ENCODE assay signal across 1 cellular context in the genomic region with DNA sequence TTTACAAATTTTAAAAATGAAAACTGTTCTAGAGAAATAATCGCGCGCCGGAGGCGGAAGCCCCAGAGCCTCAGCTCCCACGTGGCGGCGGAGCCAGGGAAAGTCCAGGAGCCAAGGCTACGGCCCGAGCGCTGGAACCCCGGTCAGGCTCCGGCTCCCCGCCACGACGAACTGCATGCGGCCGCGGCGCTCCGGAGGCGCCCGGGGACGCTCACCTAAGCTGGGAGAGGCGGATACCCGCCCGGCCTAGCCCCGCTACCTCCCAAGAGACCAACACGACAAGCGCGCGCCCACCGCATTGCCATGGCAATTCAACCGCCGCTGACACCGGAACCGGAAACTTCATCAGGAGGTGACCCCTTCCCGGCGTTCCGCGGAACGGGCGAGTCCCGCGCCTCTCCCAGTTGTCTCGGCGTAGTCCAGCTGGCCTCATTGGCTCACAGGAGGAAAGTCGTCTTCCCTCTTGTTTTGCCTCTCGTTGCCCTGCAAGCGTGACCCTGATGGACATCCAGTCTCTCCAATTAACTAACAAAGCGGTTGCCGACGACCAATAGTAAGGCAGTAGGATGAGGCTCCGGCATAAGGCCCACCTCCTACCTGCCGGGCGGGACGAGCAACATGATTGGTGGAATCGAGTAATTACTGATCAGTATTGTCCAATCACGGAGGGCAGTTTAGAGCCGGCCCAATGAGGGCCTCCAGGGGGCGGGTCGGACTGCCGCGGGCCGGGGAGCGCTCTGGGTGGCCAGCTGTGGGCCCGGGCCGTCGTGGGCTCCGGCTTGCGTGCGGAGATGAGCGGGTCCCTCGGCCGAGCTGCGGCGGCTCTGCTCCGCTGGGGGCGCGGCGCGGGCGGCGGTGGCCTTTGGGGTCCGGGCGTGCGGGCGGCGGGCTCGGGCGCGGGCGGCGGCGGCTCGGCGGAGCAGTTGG.
TF ChIP-seq lines count a peak whose summit lies in the region.

A gene (plus strand): TSS at position 752 of the 927 bp plus-strand sequence. CDS start 40 bp downstream, at position 792.

TF ChIP-seq in GM12878, 131 proteins besides CTCF, POLR2A, EP300 and RAD21 (continued from another document and continues in another):
- TF ChIP-seq CREB1 (IDR thresholded peaks at IDR 0.05; ENCODE audit: low read depth) (peak; percentile 90), SUPT20H (IDR thresholded peaks at IDR 0.05; ENCODE audit: borderline replicate concordance, control insufficient read depth, low read depth, low read length) (no peak), CEBPB (IDR thresholded peaks at IDR 0.05; ENCODE audit: borderline replicate concordance in 1 of 2, low read depth in 2 of 2, low read length in 2 of 2) (no peak), MXI1 (IDR thresholded peaks at IDR 0.05; ENCODE audit: low read depth, low read length) (peak; percentile 97), RAD51 (IDR thresholded peaks at IDR 0.05) (no peak), SMARCA5 (IDR thresholded peaks at IDR 0.05) (no peak), POU2F2 (IDR thresholded peaks at IDR 0.05; ENCODE audit: borderline replicate concordance, low read depth, low read length) (peak; percentile 61; the same call in 2 of the 3 replicates), NBN (IDR thresholded peaks at IDR 0.05) (peak; percentile 66; the same call in 1 of the 2 replicates), MYB (IDR thresholded peaks at IDR 0.05; ENCODE audit: borderline replicate concordance, low read depth, low read length) (peak; percentile 93), SREBF1 (IDR thresholded peaks at IDR 0.05; ENCODE audit: low read length) (peak; percentile 72), TARDBP (IDR thresholded peaks at IDR 0.05; ENCODE audit: borderline replicate concordance) (no peak), RFX5 (IDR thresholded peaks at IDR 0.05; ENCODE audit: low read depth, low read length) (peak; percentile 82; the same call in 1 of the 2 replicates), CBX3 (IDR thresholded peaks at IDR 0.05; ENCODE audit: borderline replicate concordance, low read depth) (no peak), STAT3 (IDR thresholded peaks at IDR 0.05; ENCODE audit: low read depth, low read length) (no peak), NFIC (IDR thresholded peaks at IDR 0.05; ENCODE audit: low read depth, low read length) (no peak), ZZZ3 (IDR thresholded peaks at IDR 0.05; ENCODE audit: control insufficient read depth, insufficient read length, low read depth) (no peak), ZNF217 (IDR thresholded peaks at IDR 0.05) (no peak; the same call in 1 of the 2 replicates), MTA2 (IDR thresholded peaks at IDR 0.05; ENCODE audit: low read depth) (peak; percentile 86), TCF7 (IDR thresholded peaks at IDR 0.05; ENCODE audit: borderline replicate concordance) (no peak), CBFB (IDR thresholded peaks at IDR 0.05; ENCODE audit: low read depth) (peak; percentile 90), ZNF207 (IDR thresholded peaks at IDR 0.05; ENCODE audit: borderline replicate concordance) (no peak), KAT2A (conservative IDR thresholded peaks at IDR 0.05; ENCODE audit: control insufficient read depth, low read depth, low read length) (no peak), ETV6 (conservative IDR thresholded peaks at IDR 0.05 in 1 of 2, IDR thresholded peaks at IDR 0.05 in 1 of 2; ENCODE audit: borderline replicate concordance in 1 of 2, low read depth in 1 of 2) (no peak), RBBP5 (conservative IDR thresholded peaks at IDR 0.05) (no peak), TCF12 (IDR thresholded peaks at IDR 0.05; ENCODE audit: low read depth, low read length) (peak; percentile 65; the same call in 1 of the 2 replicates), MEF2A (IDR thresholded peaks at IDR 0.05; ENCODE audit: insufficient read depth, low read depth, low read length) (no peak), CREM (IDR thresholded peaks at IDR 0.05; ENCODE audit: low read depth) (peak; percentile 80), HDAC6 (IDR thresholded peaks at IDR 0.05; ENCODE audit: unreplicated experiment) (no peak), IKZF1 (conservative IDR thresholded peaks at IDR 0.05) (peak; percentile 91)
- TF ChIP-seq, protein P1, sequence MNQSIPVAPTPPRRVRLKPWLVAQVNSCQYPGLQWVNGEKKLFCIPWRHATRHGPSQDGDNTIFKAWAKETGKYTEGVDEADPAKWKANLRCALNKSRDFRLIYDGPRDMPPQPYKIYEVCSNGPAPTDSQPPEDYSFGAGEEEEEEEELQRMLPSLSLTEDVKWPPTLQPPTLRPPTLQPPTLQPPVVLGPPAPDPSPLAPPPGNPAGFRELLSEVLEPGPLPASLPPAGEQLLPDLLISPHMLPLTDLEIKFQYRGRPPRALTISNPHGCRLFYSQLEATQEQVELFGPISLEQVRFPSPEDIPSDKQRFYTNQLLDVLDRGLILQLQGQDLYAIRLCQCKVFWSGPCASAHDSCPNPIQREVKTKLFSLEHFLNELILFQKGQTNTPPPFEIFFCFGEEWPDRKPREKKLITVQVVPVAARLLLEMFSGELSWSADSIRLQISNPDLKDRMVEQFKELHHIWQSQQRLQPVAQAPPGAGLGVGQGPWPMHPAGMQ (IDR thresholded peaks at IDR 0.05; ENCODE audit: borderline replicate concordance), result no peak
- TF ChIP-seq, protein P2, sequence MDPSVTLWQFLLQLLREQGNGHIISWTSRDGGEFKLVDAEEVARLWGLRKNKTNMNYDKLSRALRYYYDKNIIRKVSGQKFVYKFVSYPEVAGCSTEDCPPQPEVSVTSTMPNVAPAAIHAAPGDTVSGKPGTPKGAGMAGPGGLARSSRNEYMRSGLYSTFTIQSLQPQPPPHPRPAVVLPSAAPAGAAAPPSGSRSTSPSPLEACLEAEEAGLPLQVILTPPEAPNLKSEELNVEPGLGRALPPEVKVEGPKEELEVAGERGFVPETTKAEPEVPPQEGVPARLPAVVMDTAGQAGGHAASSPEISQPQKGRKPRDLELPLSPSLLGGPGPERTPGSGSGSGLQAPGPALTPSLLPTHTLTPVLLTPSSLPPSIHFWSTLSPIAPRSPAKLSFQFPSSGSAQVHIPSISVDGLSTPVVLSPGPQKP (IDR thresholded peaks at IDR 0.05; ENCODE audit: low read depth, low read length), result peak; percentile 80; the same call in 1 of the 2 replicates
- TF ChIP-seq, protein P3, sequence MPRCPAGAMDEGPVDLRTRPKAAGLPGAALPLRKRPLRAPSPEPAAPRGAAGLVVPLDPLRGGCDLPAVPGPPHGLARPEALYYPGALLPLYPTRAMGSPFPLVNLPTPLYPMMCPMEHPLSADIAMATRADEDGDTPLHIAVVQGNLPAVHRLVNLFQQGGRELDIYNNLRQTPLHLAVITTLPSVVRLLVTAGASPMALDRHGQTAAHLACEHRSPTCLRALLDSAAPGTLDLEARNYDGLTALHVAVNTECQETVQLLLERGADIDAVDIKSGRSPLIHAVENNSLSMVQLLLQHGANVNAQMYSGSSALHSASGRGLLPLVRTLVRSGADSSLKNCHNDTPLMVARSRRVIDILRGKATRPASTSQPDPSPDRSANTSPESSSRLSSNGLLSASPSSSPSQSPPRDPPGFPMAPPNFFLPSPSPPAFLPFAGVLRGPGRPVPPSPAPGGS (IDR thresholded peaks at IDR 0.05; ENCODE audit: borderline replicate concordance, insufficient read depth, low read depth, low read length, poor library complexity, severe bottlenecking), result no peak
- TF ChIP-seq, protein P4, sequence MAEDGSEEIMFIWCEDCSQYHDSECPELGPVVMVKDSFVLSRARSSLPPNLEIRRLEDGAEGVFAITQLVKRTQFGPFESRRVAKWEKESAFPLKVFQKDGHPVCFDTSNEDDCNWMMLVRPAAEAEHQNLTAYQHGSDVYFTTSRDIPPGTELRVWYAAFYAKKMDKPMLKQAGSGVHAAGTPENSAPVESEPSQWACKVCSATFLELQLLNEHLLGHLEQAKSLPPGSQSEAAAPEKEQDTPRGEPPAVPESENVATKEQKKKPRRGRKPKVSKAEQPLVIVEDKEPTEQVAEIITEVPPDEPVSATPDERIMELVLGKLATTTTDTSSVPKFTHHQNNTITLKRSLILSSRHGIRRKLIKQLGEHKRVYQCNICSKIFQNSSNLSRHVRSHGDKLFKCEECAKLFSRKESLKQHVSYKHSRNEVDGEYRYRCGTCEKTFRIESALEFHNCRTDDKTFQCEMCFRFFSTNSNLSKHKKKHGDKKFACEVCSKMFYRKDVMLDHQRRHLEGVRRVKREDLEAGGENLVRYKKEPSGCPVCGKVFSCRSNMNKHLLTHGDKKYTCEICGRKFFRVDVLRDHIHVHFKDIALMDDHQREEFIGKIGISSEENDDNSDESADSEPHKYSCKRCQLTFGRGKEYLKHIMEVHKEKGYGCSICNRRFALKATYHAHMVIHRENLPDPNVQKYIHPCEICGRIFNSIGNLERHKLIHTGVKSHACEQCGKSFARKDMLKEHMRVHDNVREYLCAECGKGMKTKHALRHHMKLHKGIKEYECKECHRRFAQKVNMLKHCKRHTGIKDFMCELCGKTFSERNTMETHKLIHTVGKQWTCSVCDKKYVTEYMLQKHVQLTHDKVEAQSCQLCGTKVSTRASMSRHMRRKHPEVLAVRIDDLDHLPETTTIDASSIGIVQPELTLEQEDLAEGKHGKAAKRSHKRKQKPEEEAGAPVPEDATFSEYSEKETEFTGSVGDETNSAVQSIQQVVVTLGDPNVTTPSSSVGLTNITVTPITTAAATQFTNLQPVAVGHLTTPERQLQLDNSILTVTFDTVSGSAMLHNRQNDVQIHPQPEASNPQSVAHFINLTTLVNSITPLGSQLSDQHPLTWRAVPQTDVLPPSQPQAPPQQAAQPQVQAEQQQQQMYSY (CRISPR knock-in tag; IDR thresholded peaks at IDR 0.05), result no peak
- TF ChIP-seq, protein P5, sequence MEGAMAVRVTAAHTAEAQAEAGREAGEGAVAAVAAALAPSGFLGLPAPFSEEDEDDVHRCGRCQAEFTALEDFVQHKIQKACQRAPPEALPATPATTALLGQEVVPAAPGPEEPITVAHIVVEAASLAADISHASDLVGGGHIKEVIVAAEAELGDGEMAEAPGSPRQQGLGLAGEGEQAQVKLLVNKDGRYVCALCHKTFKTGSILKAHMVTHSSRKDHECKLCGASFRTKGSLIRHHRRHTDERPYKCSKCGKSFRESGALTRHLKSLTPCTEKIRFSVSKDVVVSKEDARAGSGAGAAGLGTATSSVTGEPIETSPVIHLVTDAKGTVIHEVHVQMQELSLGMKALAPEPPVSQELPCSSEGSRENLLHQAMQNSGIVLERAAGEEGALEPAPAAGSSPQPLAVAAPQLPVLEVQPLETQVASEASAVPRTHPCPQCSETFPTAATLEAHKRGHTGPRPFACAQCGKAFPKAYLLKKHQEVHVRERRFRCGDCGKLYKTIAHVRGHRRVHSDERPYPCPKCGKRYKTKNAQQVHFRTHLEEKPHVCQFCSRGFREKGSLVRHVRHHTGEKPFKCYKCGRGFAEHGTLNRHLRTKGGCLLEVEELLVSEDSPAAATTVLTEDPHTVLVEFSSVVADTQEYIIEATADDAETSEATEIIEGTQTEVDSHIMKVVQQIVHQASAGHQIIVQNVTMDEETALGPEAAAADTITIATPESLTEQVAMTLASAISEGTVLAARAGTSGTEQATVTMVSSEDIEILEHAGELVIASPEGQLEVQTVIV (IDR thresholded peaks at IDR 0.05; ENCODE audit: borderline replicate concordance, partially characterized antibody), result peak; percentile 14
- TF ChIP-seq, protein P6, sequence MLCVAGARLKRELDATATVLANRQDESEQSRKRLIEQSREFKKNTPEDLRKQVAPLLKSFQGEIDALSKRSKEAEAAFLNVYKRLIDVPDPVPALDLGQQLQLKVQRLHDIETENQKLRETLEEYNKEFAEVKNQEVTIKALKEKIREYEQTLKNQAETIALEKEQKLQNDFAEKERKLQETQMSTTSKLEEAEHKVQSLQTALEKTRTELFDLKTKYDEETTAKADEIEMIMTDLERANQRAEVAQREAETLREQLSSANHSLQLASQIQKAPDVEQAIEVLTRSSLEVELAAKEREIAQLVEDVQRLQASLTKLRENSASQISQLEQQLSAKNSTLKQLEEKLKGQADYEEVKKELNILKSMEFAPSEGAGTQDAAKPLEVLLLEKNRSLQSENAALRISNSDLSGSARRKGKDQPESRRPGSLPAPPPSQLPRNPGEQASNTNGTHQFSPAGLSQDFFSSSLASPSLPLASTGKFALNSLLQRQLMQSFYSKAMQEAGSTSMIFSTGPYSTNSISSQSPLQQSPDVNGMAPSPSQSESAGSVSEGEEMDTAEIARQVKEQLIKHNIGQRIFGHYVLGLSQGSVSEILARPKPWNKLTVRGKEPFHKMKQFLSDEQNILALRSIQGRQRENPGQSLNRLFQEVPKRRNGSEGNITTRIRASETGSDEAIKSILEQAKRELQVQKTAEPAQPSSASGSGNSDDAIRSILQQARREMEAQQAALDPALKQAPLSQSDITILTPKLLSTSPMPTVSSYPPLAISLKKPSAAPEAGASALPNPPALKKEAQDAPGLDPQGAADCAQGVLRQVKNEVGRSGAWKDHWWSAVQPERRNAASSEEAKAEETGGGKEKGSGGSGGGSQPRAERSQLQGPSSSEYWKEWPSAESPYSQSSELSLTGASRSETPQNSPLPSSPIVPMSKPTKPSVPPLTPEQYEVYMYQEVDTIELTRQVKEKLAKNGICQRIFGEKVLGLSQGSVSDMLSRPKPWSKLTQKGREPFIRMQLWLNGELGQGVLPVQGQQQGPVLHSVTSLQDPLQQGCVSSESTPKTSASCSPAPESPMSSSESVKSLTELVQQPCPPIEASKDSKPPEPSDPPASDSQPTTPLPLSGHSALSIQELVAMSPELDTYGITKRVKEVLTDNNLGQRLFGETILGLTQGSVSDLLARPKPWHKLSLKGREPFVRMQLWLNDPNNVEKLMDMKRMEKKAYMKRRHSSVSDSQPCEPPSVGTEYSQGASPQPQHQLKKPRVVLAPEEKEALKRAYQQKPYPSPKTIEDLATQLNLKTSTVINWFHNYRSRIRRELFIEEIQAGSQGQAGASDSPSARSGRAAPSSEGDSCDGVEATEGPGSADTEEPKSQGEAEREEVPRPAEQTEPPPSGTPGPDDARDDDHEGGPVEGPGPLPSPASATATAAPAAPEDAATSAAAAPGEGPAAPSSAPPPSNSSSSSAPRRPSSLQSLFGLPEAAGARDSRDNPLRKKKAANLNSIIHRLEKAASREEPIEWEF (IDR thresholded peaks at IDR 0.05; ENCODE audit: insufficient replicate concordance, low read depth, low read length), result no peak
- TF ChIP-seq, protein P7, sequence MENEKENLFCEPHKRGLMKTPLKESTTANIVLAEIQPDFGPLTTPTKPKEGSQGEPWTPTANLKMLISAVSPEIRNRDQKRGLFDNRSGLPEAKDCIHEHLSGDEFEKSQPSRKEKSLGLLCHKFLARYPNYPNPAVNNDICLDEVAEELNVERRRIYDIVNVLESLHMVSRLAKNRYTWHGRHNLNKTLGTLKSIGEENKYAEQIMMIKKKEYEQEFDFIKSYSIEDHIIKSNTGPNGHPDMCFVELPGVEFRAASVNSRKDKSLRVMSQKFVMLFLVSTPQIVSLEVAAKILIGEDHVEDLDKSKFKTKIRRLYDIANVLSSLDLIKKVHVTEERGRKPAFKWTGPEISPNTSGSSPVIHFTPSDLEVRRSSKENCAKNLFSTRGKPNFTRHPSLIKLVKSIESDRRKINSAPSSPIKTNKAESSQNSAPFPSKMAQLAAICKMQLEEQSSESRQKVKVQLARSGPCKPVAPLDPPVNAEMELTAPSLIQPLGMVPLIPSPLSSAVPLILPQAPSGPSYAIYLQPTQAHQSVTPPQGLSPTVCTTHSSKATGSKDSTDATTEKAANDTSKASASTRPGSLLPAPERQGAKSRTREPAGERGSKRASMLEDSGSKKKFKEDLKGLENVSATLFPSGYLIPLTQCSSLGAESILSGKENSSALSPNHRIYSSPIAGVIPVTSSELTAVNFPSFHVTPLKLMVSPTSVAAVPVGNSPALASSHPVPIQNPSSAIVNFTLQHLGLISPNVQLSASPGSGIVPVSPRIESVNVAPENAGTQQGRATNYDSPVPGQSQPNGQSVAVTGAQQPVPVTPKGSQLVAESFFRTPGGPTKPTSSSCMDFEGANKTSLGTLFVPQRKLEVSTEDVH (IDR thresholded peaks at IDR 0.05; ENCODE audit: low read depth, partially characterized antibody), result peak; percentile 79
